ENCODE assay signal across 1 cellular context in genomic region chr11:110453684-110454354, GRCh38.
TF ChIP-seq lines count a peak whose summit lies in the region.

No MANE protein-coding gene starts in this region.

TF ChIP-seq in IMR-90, 13 proteins besides CTCF, POLR2A, EP300 and RAD21 (continued from another document):
- TF ChIP-seq USF2 (IDR thresholded peaks at IDR 0.05; ENCODE audit: low read depth, low read length) = no peak
